1 cellular context compared by ENCODE assay signal in the genomic region with DNA sequence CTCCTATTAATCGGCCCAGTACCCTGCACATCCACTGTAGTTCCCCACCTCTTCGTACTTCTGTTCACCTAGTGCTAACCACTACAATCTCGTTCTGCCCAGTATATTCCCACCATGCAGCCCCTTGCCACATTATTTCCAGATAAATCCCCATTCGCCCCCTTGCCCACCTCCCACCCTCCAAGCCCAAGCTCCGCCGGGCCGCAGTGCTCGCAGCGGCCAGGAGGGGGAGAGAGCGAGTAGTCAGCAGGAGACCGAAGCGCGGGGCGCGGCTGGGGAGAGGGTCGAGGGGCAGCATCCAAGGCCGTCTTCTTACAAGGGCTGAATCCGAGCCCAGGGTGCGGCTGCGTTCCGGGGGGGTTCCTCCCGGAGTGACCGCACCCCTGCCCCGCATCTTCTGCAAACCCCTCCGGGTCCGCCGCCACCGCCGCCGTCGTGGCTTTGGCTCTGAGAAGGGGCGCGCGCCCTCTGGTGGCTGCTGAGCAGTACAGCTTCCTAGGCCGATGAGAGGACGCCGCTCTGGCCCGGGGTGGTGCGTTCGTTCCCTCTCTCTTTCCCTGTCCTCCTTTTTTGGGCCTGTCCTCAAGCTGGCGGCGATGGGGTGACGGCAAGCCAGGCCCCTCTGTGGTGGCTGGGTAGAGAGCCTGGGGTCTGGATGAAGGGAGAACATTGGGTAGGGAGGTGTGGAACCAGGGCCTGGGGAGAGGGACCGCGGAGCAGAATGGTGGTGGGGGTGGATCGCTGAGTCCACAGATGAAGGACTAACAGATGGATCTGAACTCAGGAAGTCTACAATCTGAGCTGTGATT.
A peak's percentile ranks its signal among the peaks of the same experiment; 100 is the strongest.
TF ChIP-seq lines count a peak whose summit lies in the region.

No MANE protein-coding gene starts in this region.

TF ChIP-seq in GM12878, 131 proteins besides CTCF, POLR2A, EP300 and RAD21 (continued from another document and continues in another):
- TF ChIP-seq ZNF592 (IDR thresholded peaks at IDR 0.05) (peak; percentile 82; the same call in 1 of the 2 replicates), JUNB (IDR thresholded peaks at IDR 0.05) (no peak), BACH1 (IDR thresholded peaks at IDR 0.05; ENCODE audit: borderline replicate concordance) (peak; percentile 67; the same call in 1 of the 2 replicates), GATAD2B (conservative IDR thresholded peaks at IDR 0.05; ENCODE audit: low read depth) (peak; percentile 97), TCF7 (IDR thresholded peaks at IDR 0.05; ENCODE audit: borderline replicate concordance) (no peak), SMAD1 (IDR thresholded peaks at IDR 0.05; ENCODE audit: low read depth, partially characterized antibody) (no peak), YY1 (IDR thresholded peaks at IDR 0.05; ENCODE audit: low read depth, low read length) (0 out of 2 replicates have a peak, but pooled peaks have one; percentile 23), EZH2 (IDR thresholded peaks at IDR 0.05; ENCODE audit: borderline replicate concordance, control insufficient read depth, low read depth, low read length) (no peak), RUNX3 (IDR thresholded peaks at IDR 0.05; ENCODE audit: low read length) (no peak; the same call in 1 of the 2 replicates), FOXK2 (IDR thresholded peaks at IDR 0.05) (no peak), ZNF217 (IDR thresholded peaks at IDR 0.05) (peak; percentile 87), IRF3 (IDR thresholded peaks at IDR 0.05) (no peak), IKZF2 (IDR thresholded peaks at IDR 0.05) (0 out of 4 replicates have a peak, but pooled peaks of 1 of the 2 experiments have one; percentile 19), TCF12 (IDR thresholded peaks at IDR 0.05; ENCODE audit: low read depth, low read length) (0 out of 2 replicates have a peak, but pooled peaks have one; percentile 20), MLLT1 (IDR thresholded peaks at IDR 0.05) (peak; percentile 73), RB1 (IDR thresholded peaks at IDR 0.05; ENCODE audit: borderline replicate concordance) (peak; percentile 97; the same call in 1 of the 2 replicates), CREM (IDR thresholded peaks at IDR 0.05; ENCODE audit: low read depth) (peak; percentile 44; the same call in 1 of the 2 replicates), MYC (IDR thresholded peaks at IDR 0.05; ENCODE audit: insufficient read depth, insufficient read length, insufficient replicate concordance, low read length, severe bottlenecking) (no peak), ASH2L (IDR thresholded peaks at IDR 0.05; ENCODE audit: borderline replicate concordance, low read depth) (no peak), ZNF207 (IDR thresholded peaks at IDR 0.05; ENCODE audit: borderline replicate concordance) (peak; percentile 96), MEF2B (IDR thresholded peaks at IDR 0.05; ENCODE audit: partially characterized antibody, poor library complexity, severe bottlenecking) (peak; percentile 64), JUND (IDR thresholded peaks at IDR 0.05; ENCODE audit: low read depth, low read length) (no peak), CEBPZ (IDR thresholded peaks at IDR 0.05; ENCODE audit: low read depth, low read length) (no peak), IKZF1 (conservative IDR thresholded peaks at IDR 0.05) (peak; percentile 99), CHD1 (IDR thresholded peaks at IDR 0.05; ENCODE audit: low read depth, low read length) (0 out of 2 replicates have a peak, but pooled peaks have one; percentile 28), BHLHE40 (IDR thresholded peaks at IDR 0.05; ENCODE audit: borderline replicate concordance in 1 of 2, low read depth in 2 of 2, low read length in 1 of 2) (peak; percentile 9 to 66; a peak in 1 of 4 replicates)
- TF ChIP-seq, protein P1, sequence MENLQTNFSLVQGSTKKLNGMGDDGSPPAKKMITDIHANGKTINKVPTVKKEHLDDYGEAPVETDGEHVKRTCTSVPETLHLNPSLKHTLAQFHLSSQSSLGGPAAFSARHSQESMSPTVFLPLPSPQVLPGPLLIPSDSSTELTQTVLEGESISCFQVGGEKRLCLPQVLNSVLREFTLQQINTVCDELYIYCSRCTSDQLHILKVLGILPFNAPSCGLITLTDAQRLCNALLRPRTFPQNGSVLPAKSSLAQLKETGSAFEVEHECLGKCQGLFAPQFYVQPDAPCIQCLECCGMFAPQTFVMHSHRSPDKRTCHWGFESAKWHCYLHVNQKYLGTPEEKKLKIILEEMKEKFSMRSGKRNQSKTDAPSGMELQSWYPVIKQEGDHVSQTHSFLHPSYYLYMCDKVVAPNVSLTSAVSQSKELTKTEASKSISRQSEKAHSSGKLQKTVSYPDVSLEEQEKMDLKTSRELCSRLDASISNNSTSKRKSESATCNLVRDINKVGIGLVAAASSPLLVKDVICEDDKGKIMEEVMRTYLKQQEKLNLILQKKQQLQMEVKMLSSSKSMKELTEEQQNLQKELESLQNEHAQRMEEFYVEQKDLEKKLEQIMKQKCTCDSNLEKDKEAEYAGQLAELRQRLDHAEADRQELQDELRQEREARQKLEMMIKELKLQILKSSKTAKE (IDR thresholded peaks at IDR 0.05; ENCODE audit: low read depth, poor library complexity, severe bottlenecking), result peak; percentile 54
- TF ChIP-seq, protein P2, sequence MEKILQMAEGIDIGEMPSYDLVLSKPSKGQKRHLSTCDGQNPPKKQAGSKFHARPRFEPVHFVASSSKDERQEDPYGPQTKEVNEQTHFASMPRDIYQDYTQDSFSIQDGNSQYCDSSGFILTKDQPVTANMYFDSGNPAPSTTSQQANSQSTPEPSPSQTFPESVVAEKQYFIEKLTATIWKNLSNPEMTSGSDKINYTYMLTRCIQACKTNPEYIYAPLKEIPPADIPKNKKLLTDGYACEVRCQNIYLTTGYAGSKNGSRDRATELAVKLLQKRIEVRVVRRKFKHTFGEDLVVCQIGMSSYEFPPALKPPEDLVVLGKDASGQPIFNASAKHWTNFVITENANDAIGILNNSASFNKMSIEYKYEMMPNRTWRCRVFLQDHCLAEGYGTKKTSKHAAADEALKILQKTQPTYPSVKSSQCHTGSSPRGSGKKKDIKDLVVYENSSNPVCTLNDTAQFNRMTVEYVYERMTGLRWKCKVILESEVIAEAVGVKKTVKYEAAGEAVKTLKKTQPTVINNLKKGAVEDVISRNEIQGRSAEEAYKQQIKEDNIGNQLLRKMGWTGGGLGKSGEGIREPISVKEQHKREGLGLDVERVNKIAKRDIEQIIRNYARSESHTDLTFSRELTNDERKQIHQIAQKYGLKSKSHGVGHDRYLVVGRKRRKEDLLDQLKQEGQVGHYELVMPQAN (conservative IDR thresholded peaks at IDR 0.05), result peak; percentile 56; the same call in 1 of the 2 replicates
- TF ChIP-seq, protein P3, sequence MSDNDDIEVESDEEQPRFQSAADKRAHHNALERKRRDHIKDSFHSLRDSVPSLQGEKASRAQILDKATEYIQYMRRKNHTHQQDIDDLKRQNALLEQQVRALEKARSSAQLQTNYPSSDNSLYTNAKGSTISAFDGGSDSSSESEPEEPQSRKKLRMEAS (IDR thresholded peaks at IDR 0.05; ENCODE audit: low read depth, low read length), result 0 out of 2 replicates have a peak, but pooled peaks have one; percentile 17
- TF ChIP-seq, protein P4, sequence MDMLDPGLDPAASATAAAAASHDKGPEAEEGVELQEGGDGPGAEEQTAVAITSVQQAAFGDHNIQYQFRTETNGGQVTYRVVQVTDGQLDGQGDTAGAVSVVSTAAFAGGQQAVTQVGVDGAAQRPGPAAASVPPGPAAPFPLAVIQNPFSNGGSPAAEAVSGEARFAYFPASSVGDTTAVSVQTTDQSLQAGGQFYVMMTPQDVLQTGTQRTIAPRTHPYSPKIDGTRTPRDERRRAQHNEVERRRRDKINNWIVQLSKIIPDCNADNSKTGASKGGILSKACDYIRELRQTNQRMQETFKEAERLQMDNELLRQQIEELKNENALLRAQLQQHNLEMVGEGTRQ (IDR thresholded peaks at IDR 0.05; ENCODE audit: borderline replicate concordance, low read depth, low read length), result no peak
- TF ChIP-seq, protein P5, sequence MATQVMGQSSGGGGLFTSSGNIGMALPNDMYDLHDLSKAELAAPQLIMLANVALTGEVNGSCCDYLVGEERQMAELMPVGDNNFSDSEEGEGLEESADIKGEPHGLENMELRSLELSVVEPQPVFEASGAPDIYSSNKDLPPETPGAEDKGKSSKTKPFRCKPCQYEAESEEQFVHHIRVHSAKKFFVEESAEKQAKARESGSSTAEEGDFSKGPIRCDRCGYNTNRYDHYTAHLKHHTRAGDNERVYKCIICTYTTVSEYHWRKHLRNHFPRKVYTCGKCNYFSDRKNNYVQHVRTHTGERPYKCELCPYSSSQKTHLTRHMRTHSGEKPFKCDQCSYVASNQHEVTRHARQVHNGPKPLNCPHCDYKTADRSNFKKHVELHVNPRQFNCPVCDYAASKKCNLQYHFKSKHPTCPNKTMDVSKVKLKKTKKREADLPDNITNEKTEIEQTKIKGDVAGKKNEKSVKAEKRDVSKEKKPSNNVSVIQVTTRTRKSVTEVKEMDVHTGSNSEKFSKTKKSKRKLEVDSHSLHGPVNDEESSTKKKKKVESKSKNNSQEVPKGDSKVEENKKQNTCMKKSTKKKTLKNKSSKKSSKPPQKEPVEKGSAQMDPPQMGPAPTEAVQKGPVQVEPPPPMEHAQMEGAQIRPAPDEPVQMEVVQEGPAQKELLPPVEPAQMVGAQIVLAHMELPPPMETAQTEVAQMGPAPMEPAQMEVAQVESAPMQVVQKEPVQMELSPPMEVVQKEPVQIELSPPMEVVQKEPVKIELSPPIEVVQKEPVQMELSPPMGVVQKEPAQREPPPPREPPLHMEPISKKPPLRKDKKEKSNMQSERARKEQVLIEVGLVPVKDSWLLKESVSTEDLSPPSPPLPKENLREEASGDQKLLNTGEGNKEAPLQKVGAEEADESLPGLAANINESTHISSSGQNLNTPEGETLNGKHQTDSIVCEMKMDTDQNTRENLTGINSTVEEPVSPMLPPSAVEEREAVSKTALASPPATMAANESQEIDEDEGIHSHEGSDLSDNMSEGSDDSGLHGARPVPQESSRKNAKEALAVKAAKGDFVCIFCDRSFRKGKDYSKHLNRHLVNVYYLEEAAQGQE (IDR thresholded peaks at IDR 0.05; ENCODE audit: low read depth, low read length), result no peak
